ENCODE assay signal across 12 cellular contexts in genomic region chr7:2109251-2109935, GRCh38.
A peak's percentile ranks its signal among the peaks of the same experiment; 100 is the strongest.
DNase-seq lines count a peak whose midpoint lies in the region; TF ChIP-seq lines count a peak whose summit lies in the region.
"Had no signal": no experiment of that assay in that cellular context is flagged by ENCODE, and none has a peak within 500 bp of the region (broad histone marks: within the 10 kb centered on the region; RNA-seq: fewer than 3 reads in every experiment).

No MANE protein-coding gene starts in this region.

- CTCF ChIA-PET in Calu3 (lab: Charles Lee) (no interaction called here), HEK293T (lab: Yijun Ruan, JAX) (no interaction called here)

- H3K4me1 Mint-ChIP-seq in chondrocyte (ENCODE audit: low read depth) = peaks cover 67% of the 10 kb centered on the region
- H3K4me1 Mint-ChIP-seq in Calu3 (ENCODE audit: low read depth, unreplicated experiment) = peaks cover 21% of the 10 kb centered on the region

- H2AFZ ChIP-seq in GM23248 (no peak overlapping the region), neuronal stem cell (ENCODE audit: low read length) (no peak overlapping the region)

- H2BK15ac ChIP-seq in neuronal stem cell (ENCODE audit: low read length) = peak overlapping the region; percentile 3

- no peaks in the 10 kb centered on the region for H4K20me1 ChIP-seq in GM23248 (ENCODE audit: insufficient read depth)

- H3K4me1 ChIP-seq in GM23248 (ENCODE audit: insufficient read depth) (peaks cover 25% of the 10 kb centered on the region), neuronal stem cell (ENCODE audit: control insufficient read depth in 2 of 2, insufficient read depth in 1 of 2, low read depth in 1 of 2, low read length in 2 of 2) (peaks cover 57 to 65% of the 10 kb centered on the region in 2 donors)

- H3K4me2 ChIP-seq in GM23248 (ENCODE audit: unreplicated experiment) (no peak overlapping the region), neuronal stem cell (ENCODE audit: insufficient read depth, low read length, poor library complexity, severe bottlenecking) (no peak overlapping the region)

- no peak overlapping the region for H3K23ac ChIP-seq in neuronal stem cell (ENCODE audit: low read depth, low read length, poor library complexity)

- no peak for TF ChIP-seq CTCF in chondrocyte (IDR thresholded peaks at IDR 0.05)
- TF ChIP-seq CTCF in Calu3 (IDR thresholded peaks at IDR 0.05; ENCODE audit: unreplicated experiment) = no peak

- H4K91ac ChIP-seq in neuronal stem cell (ENCODE audit: low read depth, low read length, poor library complexity) = peak overlapping the region; percentile 54

- H3K9me3 ChIP-seq in GM23248 (ENCODE audit: low read depth) = no peaks in the 10 kb centered on the region
- no peaks in the 10 kb centered on the region for H3K9me3 ChIP-seq in neuronal stem cell (replicated peaks in 1 of 2; ENCODE audit: control insufficient read depth in 2 of 2, insufficient read depth in 1 of 2, low read depth in 1 of 2, low read length in 2 of 2)
- H3K9me3 ChIP-seq: transverse colon had no signal

- H3K27me3 Mint-ChIP-seq in chondrocyte (ENCODE audit: low read depth) = no peaks in the 10 kb centered on the region
- H3K27me3 Mint-ChIP-seq in Calu3 (ENCODE audit: unreplicated experiment) = no peaks in the 10 kb centered on the region
- H3K27me3 Mint-ChIP-seq: activated naive CD8-positive, alpha-beta T cell treated with anti-CD3 and anti-CD28 coated beads, Interleukin-2, amount 10 ng/mL, durations not matched to agents 7 days and 5 days; naive thymus-derived CD8-positive, alpha-beta T cell had no signal

- H3K9me3 Mint-ChIP-seq in chondrocyte (ENCODE audit: low read depth) (no peaks in the 10 kb centered on the region), Calu3 (ENCODE audit: low read depth, unreplicated experiment) (no peaks in the 10 kb centered on the region)
- H3K9me3 Mint-ChIP-seq: activated naive CD8-positive, alpha-beta T cell treated with anti-CD3 and anti-CD28 coated beads, Interleukin-2, amount 10 ng/mL, durations not matched to agents 7 days and 5 days; naive thymus-derived CD8-positive, alpha-beta T cell had no signal

- peak overlapping the region; percentile 92 for H2AK5ac ChIP-seq in neuronal stem cell (ENCODE audit: low read depth, low read length)

- POLR2A ChIA-PET in HEK293T (lab: Yijun Ruan, JAX) = no interaction called here

- H4K8ac ChIP-seq in neuronal stem cell (ENCODE audit: low read depth, low read length) = no peak overlapping the region

- H3K4ac ChIP-seq in neuronal stem cell (ENCODE audit: low read length) = no peak overlapping the region

- no peaks in the 10 kb centered on the region for H3K36me3 ChIP-seq in GM23248 (ENCODE audit: low read depth)
- peaks cover 0 to 9% of the 10 kb centered on the region in 2 donors for H3K36me3 ChIP-seq in neuronal stem cell (replicated peaks in 1 of 2; ENCODE audit: control insufficient read depth in 2 of 2, insufficient read depth in 2 of 2, low read length in 2 of 2)
- H3K36me3 ChIP-seq: transverse colon had no signal

- H3F3A ChIP-seq in GM23248 (ENCODE audit: insufficient read depth) = 0 out of 2 replicates have a peak, but pooled peaks cover 4% of the 10 kb centered on the region

- H3K79me2 ChIP-seq in GM23248 (ENCODE audit: insufficient read depth) = peaks cover 13% of the 10 kb centered on the region

- H3K27ac ChIP-seq in GM23248 (peak overlapping the region; percentile 69), neuronal stem cell (replicated peaks; ENCODE audit: low read length) (peak overlapping the region; percentile 85)
- H3K27ac ChIP-seq: transverse colon had no signal

- 95 to 96% methylated on average over 21 of the region's 21 CpGs for WGBS in GM23248 (ENCODE audit: low coverage in 1 of 2, low lambda C conversion rate in 2 of 2, missing lambda C conversion rate in 2 of 2), 2 experiments
- WGBS in neuronal stem cell (ENCODE audit: extremely low coverage in 2 of 2, insufficient read length in 2 of 2, insufficient replicate concordance in 1 of 2), 2 donors = no CpG with 5 or more reads among the region's 21 CpGs

- H3K4me3 Mint-ChIP-seq in chondrocyte (ENCODE audit: unreplicated experiment) = no peak overlapping the region
- H3K4me3 Mint-ChIP-seq in Calu3 (ENCODE audit: low read depth, unreplicated experiment) = no peak overlapping the region
- H3K4me3 Mint-ChIP-seq: activated naive CD8-positive, alpha-beta T cell treated with anti-CD3 and anti-CD28 coated beads, Interleukin-2, amount 10 ng/mL, durations not matched to agents 7 days and 5 days had no signal

- H2BK5ac ChIP-seq in neuronal stem cell (ENCODE audit: low read length) = peak overlapping the region; percentile 62

- H3K27ac Mint-ChIP-seq in chondrocyte (ENCODE audit: unreplicated experiment) = peak overlapping the region; percentile 62
- H3K27ac Mint-ChIP-seq in Calu3 (ENCODE audit: unreplicated experiment) = no peak overlapping the region
- H3K27ac Mint-ChIP-seq: activated naive CD8-positive, alpha-beta T cell treated with anti-CD3 and anti-CD28 coated beads, Interleukin-2, amount 10 ng/mL, durations not matched to agents 7 days and 5 days had no signal

- in situ Hi-C loops in GM23248 (cut with MboI) = no loop called here

- peak overlapping the region; percentile 73 for H2BK120ac ChIP-seq in neuronal stem cell (ENCODE audit: low read depth, low read length)

- H2BK12ac ChIP-seq in neuronal stem cell (ENCODE audit: low read length) = peak overlapping the region; percentile 87

- H3K9me2 ChIP-seq in GM23248 (ENCODE audit: insufficient read depth) = no peaks in the 10 kb centered on the region

- no TSS peak for BruUV-seq in Calu3 (replicated peaks; lab: Mats Ljungman, UMichigan)

- intact Hi-C loops in Calu3 (cut with micrococcal nuclease; ENCODE audit: unreplicated experiment) = no loop called here

- peak overlapping the region; percentile 77 for H3K18ac ChIP-seq in neuronal stem cell (ENCODE audit: low read length)

- H3K4me3 ChIP-seq in GM23248 = no peak overlapping the region
- no peak overlapping the region for H3K4me3 ChIP-seq in neuronal stem cell (ENCODE audit: low read length in 2 of 2)
- H3K4me3 ChIP-seq: transverse colon had no signal

- H3K27me3 ChIP-seq in GM23248 (replicated peaks; ENCODE audit: insufficient read depth) (no peaks in the 10 kb centered on the region), neuronal stem cell (ENCODE audit: control insufficient read depth in 3 of 3, insufficient read depth in 3 of 3, low read depth in 1 of 3, low read length in 3 of 3) (no peaks in the 10 kb centered on the region)
- H3K27me3 ChIP-seq: transverse colon had no signal

- peaks cover 3% of the 10 kb centered on the region for H3K79me1 ChIP-seq in neuronal stem cell (ENCODE audit: low read depth, low read length)

- DNase-seq in GM23248 = no peak
- DNase-seq in NOMO-1 treated with dmso at 0.1 percent for 144 hours (lab: John Stamatoyannopoulos, UW; ENCODE audit: unreplicated experiment) = peak; percentile 22
- no peak for DNase-seq in chondrocyte (ENCODE audit: low spot score)
- DNase-seq in neuronal stem cell (ENCODE audit: low spot score) = no peak
- no peak for DNase-seq in Calu3
- DNase-seq in NCI-H146 treated with DMSO at 0.1 percent for 48 hours (lab: John Stamatoyannopoulos, UW; ENCODE audit: unreplicated experiment) = no peak
- no peak for DNase-seq in putamen (ENCODE audit: low spot score)
- DNase-seq in HEK293T (ENCODE audit: extremely low spot score) = no peak
- DNase-seq: activated naive CD8-positive, alpha-beta T cell treated with anti-CD3 and anti-CD28 coated beads, Interleukin-2, amount 10 ng/mL, durations not matched to agents 7 days and 5 days; cortex of kidney; naive thymus-derived CD8-positive, alpha-beta T cell; transverse colon had no signal

- H3K36me3 Mint-ChIP-seq in chondrocyte (ENCODE audit: low read depth) (peaks cover 2% of the 10 kb centered on the region), Calu3 (ENCODE audit: insufficient read depth, unreplicated experiment) (peaks cover 23% of the 10 kb centered on the region)
- H3K36me3 Mint-ChIP-seq: activated naive CD8-positive, alpha-beta T cell treated with anti-CD3 and anti-CD28 coated beads, Interleukin-2, amount 10 ng/mL, durations not matched to agents 7 days and 5 days had no signal

- H3K9ac ChIP-seq in GM23248 (no peak overlapping the region), neuronal stem cell (ENCODE audit: low read depth, low read length, poor library complexity) (peak overlapping the region; percentile 67)

- H3K14ac ChIP-seq in neuronal stem cell (ENCODE audit: low read length) = peak overlapping the region; percentile 42

TF ChIP-seq in HEK293T, 16 proteins besides CTCF, POLR2A, EP300 and RAD21:
- TF ChIP-seq, protein P1, sequence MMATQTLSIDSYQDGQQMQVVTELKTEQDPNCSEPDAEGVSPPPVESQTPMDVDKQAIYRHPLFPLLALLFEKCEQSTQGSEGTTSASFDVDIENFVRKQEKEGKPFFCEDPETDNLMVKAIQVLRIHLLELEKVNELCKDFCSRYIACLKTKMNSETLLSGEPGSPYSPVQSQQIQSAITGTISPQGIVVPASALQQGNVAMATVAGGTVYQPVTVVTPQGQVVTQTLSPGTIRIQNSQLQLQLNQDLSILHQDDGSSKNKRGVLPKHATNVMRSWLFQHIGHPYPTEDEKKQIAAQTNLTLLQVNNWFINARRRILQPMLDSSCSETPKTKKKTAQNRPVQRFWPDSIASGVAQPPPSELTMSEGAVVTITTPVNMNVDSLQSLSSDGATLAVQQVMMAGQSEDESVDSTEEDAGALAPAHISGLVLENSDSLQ (IDR thresholded peaks at IDR 0.05) = no peak
- TF ChIP-seq ELF4 (IDR thresholded peaks at IDR 0.05) = no peak
- no peak for TF ChIP-seq LEF1 (IDR thresholded peaks at IDR 0.05; ENCODE audit: borderline replicate concordance)
- no peak for TF ChIP-seq FOXA1 (IDR thresholded peaks at IDR 0.05)
- no peak for TF ChIP-seq NFRKB (IDR thresholded peaks at IDR 0.05)
- TF ChIP-seq TARDBP (IDR thresholded peaks at IDR 0.05) = no peak
- TF ChIP-seq ARNT (IDR thresholded peaks at IDR 0.05) = no peak
- no peak for TF ChIP-seq BHLHE40 (IDR thresholded peaks at IDR 0.05; ENCODE audit: borderline replicate concordance)
